In genomic region chr18:12278765-12279682, GRCh38 we compare ENCODE assay signal across 9 cellular contexts. TPM values are rescaled to one million over a fixed set of nuclear protein-coding genes. Genes with fewer than 3 reads are reported as not detected.
A peak's percentile ranks its signal among the peaks of the same experiment; 100 is the strongest.
DNase-seq lines count a peak whose midpoint lies in the region; TF ChIP-seq lines count a peak whose summit lies in the region.
"Had no signal": no experiment of that assay in that cellular context is flagged by ENCODE, and none has a peak within 500 bp of the region (broad histone marks: within the 10 kb centered on the region; RNA-seq: fewer than 3 reads in every experiment).

No MANE protein-coding gene starts in this region.

- in situ Hi-C loops in KBM-7 (cut with MboI; ENCODE audit: low pct_unique_long_range_greater_than_20kb, low sequenced_read_pairs): no loop called here

- CTCF ChIA-PET in activated naive CD4-positive, alpha-beta T cell treated with anti-CD3 and anti-CD28 coated beads, Interleukin-2, amount 10 ng/mL, durations not matched to agents 7 days and 5 days (lab: Charles Lee): interaction anchor here (0.6 to 1.9 kb wide), 3 partner anchors 7 to 28 kb away, joined by 5 read pairs; no protein-coding TSS in a partner anchor
- CTCF ChIA-PET in CD4-positive, alpha-beta memory T cell (lab: Charles Lee; ENCODE audit: partially characterized antibody): interaction anchor here (1.2 to 2.4 kb wide), 2 partner anchors 7 to 11 kb away, joined by 3 to 8 read pairs; no protein-coding TSS in a partner anchor

- no peak overlapping the region for H3K27ac Mint-ChIP-seq in activated naive CD4-positive, alpha-beta T cell treated with anti-CD3 and anti-CD28 coated beads, Interleukin-2, amount 10 ng/mL, durations not matched to agents 7 days and 5 days
- no peak overlapping the region for H3K27ac Mint-ChIP-seq in CD4-positive, alpha-beta memory T cell

- no peaks in the 10 kb centered on the region for H3K36me3 Mint-ChIP-seq in activated naive CD4-positive, alpha-beta T cell treated with anti-CD3 and anti-CD28 coated beads, Interleukin-2, amount 10 ng/mL, durations not matched to agents 7 days and 5 days
- no peaks in the 10 kb centered on the region for H3K36me3 Mint-ChIP-seq in CD4-positive, alpha-beta memory T cell

- intact Hi-C loops in CD4-positive, alpha-beta memory T cell (cut with micrococcal nuclease): no loop called here

- no peaks in the 10 kb centered on the region for H3K4me1 ChIP-seq in CD4-positive, alpha-beta memory T cell (ENCODE audit: insufficient read depth, low read length)

- POLR2A ChIA-PET in CD4-positive, alpha-beta memory T cell (lab: Charles Lee; ENCODE audit: partially characterized antibody): no interaction called here

- no peak overlapping the region for H3K4me3 Mint-ChIP-seq in activated naive CD4-positive, alpha-beta T cell treated with anti-CD3 and anti-CD28 coated beads, Interleukin-2, amount 10 ng/mL, durations not matched to agents 7 days and 5 days
- H3K4me3 Mint-ChIP-seq in CD4-positive, alpha-beta memory T cell: no peak overlapping the region

- no peaks in the 10 kb centered on the region for H3K27me3 ChIP-seq in CD4-positive, alpha-beta memory T cell (ENCODE audit: insufficient read depth, low read length)

- H3K36me3 ChIP-seq in CD4-positive, alpha-beta memory T cell (ENCODE audit: insufficient read depth, low read length): no peaks in the 10 kb centered on the region

- peak overlapping the region; percentile 45 for H3K4me3 ChIP-seq in HFF-Myc (replicated peaks; ENCODE audit: low read depth, low read length)
- peak overlapping the region in 3 of 7 experiments; percentile 1 to 13 (median 11) for H3K4me3 ChIP-seq in skin epidermis
- H3K4me3 ChIP-seq in CD4-positive, alpha-beta memory T cell (ENCODE audit: low read length in 2 of 2): no peak overlapping the region

- peak overlapping the region in 20 of 21 experiments; percentile 50 to 94 (median 83) for H3K27ac ChIP-seq in skin epidermis
- no peak overlapping the region for H3K27ac ChIP-seq in CD4-positive, alpha-beta memory T cell (ENCODE audit: low read depth, low read length)

- H3K9me3 ChIP-seq in CD4-positive, alpha-beta memory T cell (ENCODE audit: control insufficient read depth in 1 of 2, low read length in 2 of 2): no peaks in the 10 kb centered on the region

- DNase-seq in HFF-Myc (ENCODE audit: extremely low read depth, low read depth): peak; percentile 91
- DNase-seq in cerebellar cortex (ENCODE audit: low spot score): peak; percentile 50
- DNase-seq in iris pigment epithelial cell (ENCODE audit: low read depth): peak; percentile 93
- DNase-seq in KBM-7: no peak
- DNase-seq in T-helper 9 cell: no peak
- DNase-seq in activated naive CD4-positive, alpha-beta T cell treated with anti-CD3 and anti-CD28 coated beads, Interleukin-2, amount 10 ng/mL, durations not matched to agents 7 days and 5 days: no peak
- no peak for DNase-seq in CD4-positive, alpha-beta memory T cell
- DNase-seq: activated CD4-positive, alpha-beta T cell treated with anti-CD3 and anti-CD28 coated beads for 4 hours had no signal

- H3K27me3 Mint-ChIP-seq in activated naive CD4-positive, alpha-beta T cell treated with anti-CD3 and anti-CD28 coated beads, Interleukin-2, amount 10 ng/mL, durations not matched to agents 7 days and 5 days: peaks cover 25% of the 10 kb centered on the region
- H3K27me3 Mint-ChIP-seq in CD4-positive, alpha-beta memory T cell: peaks cover under 1 to 16% of the 10 kb centered on the region in 2 donors

- no peaks in the 10 kb centered on the region for H3K9me3 Mint-ChIP-seq in activated naive CD4-positive, alpha-beta T cell treated with anti-CD3 and anti-CD28 coated beads, Interleukin-2, amount 10 ng/mL, durations not matched to agents 7 days and 5 days
- no peaks in the 10 kb centered on the region for H3K9me3 Mint-ChIP-seq in CD4-positive, alpha-beta memory T cell

- no peaks in the 10 kb centered on the region for H3K4me1 Mint-ChIP-seq in activated naive CD4-positive, alpha-beta T cell treated with anti-CD3 and anti-CD28 coated beads, Interleukin-2, amount 10 ng/mL, durations not matched to agents 7 days and 5 days
- peaks cover 0 to 7% (median 0%) of the 10 kb centered on the region in 4 donors for H3K4me1 Mint-ChIP-seq in CD4-positive, alpha-beta memory T cell

- TF ChIP-seq CTCF in HFF-Myc (IDR thresholded peaks at IDR 0.05; ENCODE audit: low read depth, low read length, missing control alignments): no peak

RNA-seq across cellular contexts. Expression of gene CIDEA, which starts 24.9 kb away (rescaled TPM):
- not detected for total RNA-seq in CD4-positive, alpha-beta memory T cell
- not detected for polyA plus RNA-seq in CD4-positive, alpha-beta memory T cell

RNA-seq across cellular contexts. Expression of gene TUBB6, which starts 29.0 kb away (rescaled TPM):
- 1 to 10 TPM in 1 of 2 experiments, under 1 TPM in 1; 0.96 to 1.9 TPM for total RNA-seq in CD4-positive, alpha-beta memory T cell
- polyA plus RNA-seq in CD4-positive, alpha-beta memory T cell: 1 to 10 TPM; 1.3 to 3.2 TPM

Comparison
In these comparisons a context has a peak if more than half of its experiments do, and no peak if none do; other contexts are left out.
1. DNase-seq: peak in HFF-Myc (single experiment), cerebellar cortex (single experiment) and iris pigment epithelial cell (single experiment); none in KBM-7 (single experiment), T-helper 9 cell (single experiment), activated naive CD4-positive, alpha-beta T cell treated with anti-CD3 and anti-CD28 coated beads, Interleukin-2, amount 10 ng/mL, durations not matched to agents 7 days and 5 days (single experiment) and CD4-positive, alpha-beta memory T cell (0 of 5).